In the genomic region with DNA sequence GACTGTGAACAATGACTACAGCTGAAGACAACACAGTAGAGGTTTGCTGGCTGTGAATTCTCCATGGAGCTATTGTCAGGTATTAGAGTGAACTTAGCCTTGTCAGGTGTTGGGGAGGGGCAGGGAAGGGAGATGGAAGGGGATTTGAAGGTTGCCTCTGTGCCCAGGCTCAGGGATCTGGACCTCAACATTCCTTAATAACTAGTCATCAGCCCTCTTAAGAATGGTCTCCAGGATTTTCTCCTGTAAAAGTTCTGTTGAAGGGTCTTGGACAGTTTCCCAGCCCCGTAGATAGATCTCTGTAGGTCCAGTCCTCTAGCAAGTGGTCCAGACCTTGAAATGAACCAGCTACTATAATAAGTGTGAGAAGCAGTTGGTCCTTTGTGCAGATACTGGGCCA, we compare ENCODE assay signal across 1 cellular context.
TF ChIP-seq lines count a peak whose summit lies in the region.

No MANE protein-coding gene starts in this region.

TF ChIP-seq in HCT116, 20 proteins besides CTCF, POLR2A, EP300 and RAD21 (continued from another document):
- TF ChIP-seq, protein P1, sequence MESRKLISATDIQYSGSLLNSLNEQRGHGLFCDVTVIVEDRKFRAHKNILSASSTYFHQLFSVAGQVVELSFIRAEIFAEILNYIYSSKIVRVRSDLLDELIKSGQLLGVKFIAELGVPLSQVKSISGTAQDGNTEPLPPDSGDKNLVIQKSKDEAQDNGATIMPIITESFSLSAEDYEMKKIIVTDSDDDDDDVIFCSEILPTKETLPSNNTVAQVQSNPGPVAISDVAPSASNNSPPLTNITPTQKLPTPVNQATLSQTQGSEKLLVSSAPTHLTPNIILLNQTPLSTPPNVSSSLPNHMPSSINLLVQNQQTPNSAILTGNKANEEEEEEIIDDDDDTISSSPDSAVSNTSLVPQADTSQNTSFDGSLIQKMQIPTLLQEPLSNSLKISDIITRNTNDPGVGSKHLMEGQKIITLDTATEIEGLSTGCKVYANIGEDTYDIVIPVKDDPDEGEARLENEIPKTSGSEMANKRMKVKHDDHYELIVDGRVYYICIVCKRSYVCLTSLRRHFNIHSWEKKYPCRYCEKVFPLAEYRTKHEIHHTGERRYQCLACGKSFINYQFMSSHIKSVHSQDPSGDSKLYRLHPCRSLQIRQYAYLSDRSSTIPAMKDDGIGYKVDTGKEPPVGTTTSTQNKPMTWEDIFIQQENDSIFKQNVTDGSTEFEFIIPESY (IDR thresholded peaks at IDR 0.05; ENCODE audit: extremely low read depth, insufficient replicate concordance, low read length), result no peak
- TF ChIP-seq, protein P2, sequence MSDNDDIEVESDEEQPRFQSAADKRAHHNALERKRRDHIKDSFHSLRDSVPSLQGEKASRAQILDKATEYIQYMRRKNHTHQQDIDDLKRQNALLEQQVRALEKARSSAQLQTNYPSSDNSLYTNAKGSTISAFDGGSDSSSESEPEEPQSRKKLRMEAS (IDR thresholded peaks at IDR 0.05), result no peak
- TF ChIP-seq, protein P3, sequence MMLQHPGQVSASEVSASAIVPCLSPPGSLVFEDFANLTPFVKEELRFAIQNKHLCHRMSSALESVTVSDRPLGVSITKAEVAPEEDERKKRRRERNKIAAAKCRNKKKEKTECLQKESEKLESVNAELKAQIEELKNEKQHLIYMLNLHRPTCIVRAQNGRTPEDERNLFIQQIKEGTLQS (IDR thresholded peaks at IDR 0.05), result no peak
- TF ChIP-seq, protein P4, sequence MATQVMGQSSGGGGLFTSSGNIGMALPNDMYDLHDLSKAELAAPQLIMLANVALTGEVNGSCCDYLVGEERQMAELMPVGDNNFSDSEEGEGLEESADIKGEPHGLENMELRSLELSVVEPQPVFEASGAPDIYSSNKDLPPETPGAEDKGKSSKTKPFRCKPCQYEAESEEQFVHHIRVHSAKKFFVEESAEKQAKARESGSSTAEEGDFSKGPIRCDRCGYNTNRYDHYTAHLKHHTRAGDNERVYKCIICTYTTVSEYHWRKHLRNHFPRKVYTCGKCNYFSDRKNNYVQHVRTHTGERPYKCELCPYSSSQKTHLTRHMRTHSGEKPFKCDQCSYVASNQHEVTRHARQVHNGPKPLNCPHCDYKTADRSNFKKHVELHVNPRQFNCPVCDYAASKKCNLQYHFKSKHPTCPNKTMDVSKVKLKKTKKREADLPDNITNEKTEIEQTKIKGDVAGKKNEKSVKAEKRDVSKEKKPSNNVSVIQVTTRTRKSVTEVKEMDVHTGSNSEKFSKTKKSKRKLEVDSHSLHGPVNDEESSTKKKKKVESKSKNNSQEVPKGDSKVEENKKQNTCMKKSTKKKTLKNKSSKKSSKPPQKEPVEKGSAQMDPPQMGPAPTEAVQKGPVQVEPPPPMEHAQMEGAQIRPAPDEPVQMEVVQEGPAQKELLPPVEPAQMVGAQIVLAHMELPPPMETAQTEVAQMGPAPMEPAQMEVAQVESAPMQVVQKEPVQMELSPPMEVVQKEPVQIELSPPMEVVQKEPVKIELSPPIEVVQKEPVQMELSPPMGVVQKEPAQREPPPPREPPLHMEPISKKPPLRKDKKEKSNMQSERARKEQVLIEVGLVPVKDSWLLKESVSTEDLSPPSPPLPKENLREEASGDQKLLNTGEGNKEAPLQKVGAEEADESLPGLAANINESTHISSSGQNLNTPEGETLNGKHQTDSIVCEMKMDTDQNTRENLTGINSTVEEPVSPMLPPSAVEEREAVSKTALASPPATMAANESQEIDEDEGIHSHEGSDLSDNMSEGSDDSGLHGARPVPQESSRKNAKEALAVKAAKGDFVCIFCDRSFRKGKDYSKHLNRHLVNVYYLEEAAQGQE (IDR thresholded peaks at IDR 0.05; ENCODE audit: low read depth), result no peak
- no peak for TF ChIP-seq EZH2 (IDR thresholded peaks at IDR 0.05)
- TF ChIP-seq ELF1 (IDR thresholded peaks at IDR 0.05; ENCODE audit: borderline replicate concordance, low read depth), result no peak
- no peak for TF ChIP-seq EGR1 (IDR thresholded peaks at IDR 0.05; ENCODE audit: low read depth)
- no peak for TF ChIP-seq ZNF274 (IDR thresholded peaks at IDR 0.05; ENCODE audit: low read depth, low read length)
- no peak for TF ChIP-seq SRF (IDR thresholded peaks at IDR 0.05; ENCODE audit: low read depth)
- no peak for TF ChIP-seq JUND (IDR thresholded peaks at IDR 0.05)
- TF ChIP-seq ZFX (IDR thresholded peaks at IDR 0.05), result no peak
- no peak for TF ChIP-seq CBX3 (IDR thresholded peaks at IDR 0.05; ENCODE audit: low read depth)
- no peak for TF ChIP-seq CEBPB (IDR thresholded peaks at IDR 0.05; ENCODE audit: low read depth)
